ENCODE assay signal across 8 cellular contexts in the genomic region with DNA sequence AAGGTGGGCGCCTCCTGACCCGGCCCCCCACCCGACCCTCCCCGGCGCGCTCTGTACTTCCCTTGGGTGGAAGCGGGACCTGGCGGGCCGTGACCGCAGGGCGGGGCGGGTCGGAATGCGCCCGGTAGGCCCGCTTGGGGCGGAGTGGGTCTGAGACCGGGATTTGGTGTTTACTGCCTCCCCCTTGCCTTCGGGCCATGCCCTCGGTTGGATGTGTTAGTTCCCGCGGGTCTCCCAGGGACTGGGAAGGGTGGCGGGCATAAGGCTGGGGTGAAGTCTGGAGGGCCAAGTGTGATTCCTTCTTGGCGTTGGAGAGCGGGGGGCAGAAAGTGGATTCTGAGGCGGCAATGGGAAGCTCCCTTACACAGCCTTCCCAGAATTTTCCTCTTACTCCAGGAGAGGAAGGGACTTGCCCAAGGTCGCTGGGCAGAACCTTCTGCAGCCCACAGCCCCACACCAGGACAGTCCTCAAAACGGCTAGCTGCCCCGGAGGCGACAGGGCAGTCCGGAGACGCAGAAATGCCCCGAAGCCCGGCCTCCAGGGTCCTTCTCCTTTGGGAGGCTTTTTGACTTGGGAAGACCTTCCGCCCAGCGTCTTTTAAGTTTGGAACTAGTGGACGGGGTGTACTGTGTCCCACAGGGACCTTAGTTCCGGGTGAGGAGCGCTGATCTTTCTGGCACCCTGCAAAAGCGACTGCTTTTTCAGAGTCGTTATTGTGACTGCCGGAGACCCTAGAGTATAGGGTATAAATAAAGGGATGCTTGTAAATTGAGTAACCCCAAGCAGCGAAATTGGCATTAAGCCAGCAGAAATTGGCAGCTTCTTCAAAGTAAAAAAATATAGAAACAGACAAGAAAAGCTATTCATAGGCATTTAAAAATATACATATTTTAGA. TPM values are rescaled to one million over a fixed set of nuclear protein-coding genes. Genes with fewer than 3 reads are reported as not detected.
DNase-seq lines count a peak whose midpoint lies in the region; ATAC-seq and TF ChIP-seq lines count a peak whose summit lies in the region.

No MANE protein-coding gene starts in this region.

- H3K27me3 ChIP-seq in Caco-2 (replicated peaks; ENCODE audit: control insufficient read depth, insufficient read depth, low read length) (no peaks in the 10 kb centered on the region), RWPE2 (ENCODE audit: insufficient read depth, poor library complexity, severe bottlenecking) (no peaks in the 10 kb centered on the region), spleen (replicated peaks in 1 of 7) (no peaks in the 10 kb centered on the region)

- H3K4me3 ChIP-seq in Caco-2 (ENCODE audit: low read depth, low read length) (peak overlapping the region; percentile 85), RWPE2 (ENCODE audit: severe bottlenecking) (peak overlapping the region; percentile 79), spleen (peak overlapping the region; percentile 62 to 90 (median 80))

- WGBS in spleen, 5 donors, result 0 to 1% (median 1%) methylated on average over 28 to 43 of the region's 43 CpGs

- H3K27ac Mint-ChIP-seq in Caco-2 (ENCODE audit: unreplicated experiment) (peak overlapping the region; percentile 99), MCF 10A (ENCODE audit: low read depth, unreplicated experiment) (peak overlapping the region; percentile 88)

- H3K4me3 Mint-ChIP-seq in Caco-2 (ENCODE audit: unreplicated experiment), result peak overlapping the region; percentile 95
- H3K4me3 Mint-ChIP-seq in MCF 10A (ENCODE audit: unreplicated experiment), result peak overlapping the region; percentile 91

- no peaks in the 10 kb centered on the region for H3K27me3 Mint-ChIP-seq in Caco-2 (ENCODE audit: insufficient read depth, unreplicated experiment)
- H3K27me3 Mint-ChIP-seq in MCF 10A (ENCODE audit: insufficient read depth, unreplicated experiment), result no peaks in the 10 kb centered on the region

- BruUV-seq in Caco-2 (replicated peaks; lab: Mats Ljungman, UMichigan), result TSS peak; percentile 27
- BruUV-seq in MCF 10A (replicated peaks; lab: Mats Ljungman, UMichigan), result no TSS peak

- H3K4me1 Mint-ChIP-seq in Caco-2 (ENCODE audit: low read depth, unreplicated experiment), result no peaks in the 10 kb centered on the region
- peaks cover 6% of the 10 kb centered on the region for H3K4me1 Mint-ChIP-seq in MCF 10A (ENCODE audit: insufficient read depth, unreplicated experiment)

- H3K36me3 ChIP-seq in Caco-2 (ENCODE audit: control insufficient read depth, insufficient read depth, low read length) (no peaks in the 10 kb centered on the region), RWPE2 (ENCODE audit: low read depth) (0 out of 2 replicates have a peak, but pooled peaks cover 3% of the 10 kb centered on the region), spleen (peaks cover 0 to 8% (median 0%) of the 10 kb centered on the region in 6 donors)

- POLR2A ChIA-PET in Caco-2 (lab: Charles Lee), result interaction anchor here (1.1 to 1.4 kb wide), 2 partner anchors 51 to 204 kb away, joined by 3 to 5 read pairs; partner anchors contain the start of gene ZNF143
- POLR2A ChIA-PET in MCF 10A (lab: Yijun Ruan, JAX), result interaction anchor here (0.6 to 1.9 kb wide), 22 partner anchors 9 to 638 kb away, joined by 3 to 13 read pairs (median 5); no protein-coding TSS in a partner anchor

- H3K9me3 Mint-ChIP-seq in Caco-2 (ENCODE audit: unreplicated experiment) (peaks cover 13% of the 10 kb centered on the region), MCF 10A (ENCODE audit: unreplicated experiment) (no peaks in the 10 kb centered on the region)

- TF ChIP-seq CTCF in Caco-2 (IDR thresholded peaks at IDR 0.05; ENCODE audit: insufficient read depth in 1 of 2, low read depth in 1 of 2, low read length in 1 of 2, severe bottlenecking in 1 of 2, unreplicated experiment in 1 of 2), result no peak
- peak; percentile 12 for TF ChIP-seq CTCF in RWPE2 (IDR thresholded peaks at IDR 0.05; ENCODE audit: poor library complexity, severe bottlenecking)
- TF ChIP-seq CTCF in MCF 10A (IDR thresholded peaks at IDR 0.05; ENCODE audit: unreplicated experiment), result no peak
- TF ChIP-seq CTCF in spleen (IDR thresholded peaks at IDR 0.05 in 8 of 11, conservative IDR thresholded peaks at IDR 0.05 in 3 of 11), result no peak

- H3K9me3 ChIP-seq in Caco-2 (peaks cover 7% of the 10 kb centered on the region; the same call in 1 of the 2 replicates), RWPE2 (ENCODE audit: severe bottlenecking) (no peaks in the 10 kb centered on the region), spleen (peaks cover 0 to 14% (median 11%) of the 10 kb centered on the region in 8 donors)

- H3K27ac ChIP-seq in RWPE2 (ENCODE audit: poor library complexity, severe bottlenecking), result peak overlapping the region; percentile 66
- peak overlapping the region; percentile 81 to 98 (median 95) for H3K27ac ChIP-seq in spleen

- DNase-seq in Caco-2 (peak in 1 of 2 experiments; percentile 76), RWPE2 (ENCODE audit: low spot score) (peak; percentile 55), MCF 10A (ENCODE audit: unreplicated experiment) (peak; percentile 50), iPS-NIHi7 (ENCODE audit: extremely low spot score) (peak; percentile 48), spleen (peak; percentile 95), NCI-H1694 treated with DMSO at 0.1 percent for 48 hours (lab: John Stamatoyannopoulos, UW) (no peak)

- CTCF ChIA-PET in Caco-2 (lab: Charles Lee) (interaction anchor here (0.7 to 1.4 kb wide), 3 partner anchors 51 to 546 kb away, joined by 3 to 7 read pairs (median 4); no protein-coding TSS in a partner anchor), MCF 10A (lab: Yijun Ruan, JAX) (interaction anchor here (0.5 to 1.9 kb wide), 8 partner anchors 13 to 870 kb away, joined by 3 to 6 read pairs (median 4); no protein-coding TSS in a partner anchor)

- H3K4me1 ChIP-seq in Caco-2, result no peaks in the 10 kb centered on the region
- no peaks in the 10 kb centered on the region for H3K4me1 ChIP-seq in RWPE2 (ENCODE audit: insufficient read depth, poor library complexity, severe bottlenecking)
- peaks cover 10 to 76% (median 46%) of the 10 kb centered on the region in 6 donors for H3K4me1 ChIP-seq in spleen

- ATAC-seq in HG03159 (IDR thresholded peaks at IDR 0.05; ENCODE audit: unreplicated experiment) (peak; percentile 49), RWPE2 (ENCODE audit: low read depth) (peak; percentile 61)

- H3K36me3 Mint-ChIP-seq in Caco-2 (ENCODE audit: insufficient read depth, unreplicated experiment) (peaks cover 38% of the 10 kb centered on the region), MCF 10A (ENCODE audit: insufficient read depth, unreplicated experiment) (no peaks in the 10 kb centered on the region)

- peak; percentile 26 for TF ChIP-seq POLR2A in GM19099 (IDR thresholded peaks at IDR 0.05; ENCODE audit: extremely low read depth, insufficient read length, low read depth)
- TF ChIP-seq POLR2A in spleen (IDR thresholded peaks at IDR 0.05), result no peak

- intact Hi-C loops in Caco-2 (cut with micrococcal nuclease; ENCODE audit: unreplicated experiment), result loop anchor here (1.0 to 2.0 kb wide), 3 partner anchors 50 to 92 kb away; partner anchors contain the start of gene WEE1
- intact Hi-C loops in MCF 10A (cut with micrococcal nuclease), result loop anchor here (1.0 kb wide), 1 partner anchor 84 kb away; no protein-coding TSS in a partner anchor
- intact Hi-C loops in spleen (cut with DNase I; ENCODE audit: low total_unique reads), result loop anchor here (10.0 kb wide), 1 partner anchor 50 kb away; no protein-coding TSS in a partner anchor

RNA-seq across cellular contexts. Expression of gene SWAP70, which starts 0.6 kb away (rescaled TPM):
- total RNA-seq in Caco-2 (2022), result 37.0 and 42.4 TPM in 2 replicates
- 13.0 and 24.2 TPM in 2 replicates for total RNA-seq in MCF 10A (2022)
- 100 to 1,000 TPM in 6 of 7 donors, 10 to 100 TPM in 1; 95.2 to 130 (median 117) TPM for total RNA-seq in spleen
- 10 to 100 TPM; 34.9 to 55.0 (median 38.6) TPM for polyA plus RNA-seq in spleen
